In genomic region chr1:46822248-46822826, GRCh38 we compare ENCODE assay signal across 1 cellular context.
TF ChIP-seq lines count a peak whose summit lies in the region.

No MANE protein-coding gene starts in this region.

TF ChIP-seq in GM23338, 12 proteins besides CTCF, POLR2A, EP300 and RAD21 (continued from another document):
- no peak for TF ChIP-seq ETS1 (IDR thresholded peaks at IDR 0.05)
- no peak for TF ChIP-seq ZNF462 (CRISPR knock-in tag; IDR thresholded peaks at IDR 0.05)
- no peak for TF ChIP-seq EZH2 (IDR thresholded peaks at IDR 0.05; ENCODE audit: low read depth, unreplicated experiment)
- TF ChIP-seq NANOG (IDR thresholded peaks at IDR 0.05; ENCODE audit: borderline replicate concordance) = no peak
- TF ChIP-seq REST (IDR thresholded peaks at IDR 0.05; ENCODE audit: unreplicated experiment) = no peak
